In the genomic region with DNA sequence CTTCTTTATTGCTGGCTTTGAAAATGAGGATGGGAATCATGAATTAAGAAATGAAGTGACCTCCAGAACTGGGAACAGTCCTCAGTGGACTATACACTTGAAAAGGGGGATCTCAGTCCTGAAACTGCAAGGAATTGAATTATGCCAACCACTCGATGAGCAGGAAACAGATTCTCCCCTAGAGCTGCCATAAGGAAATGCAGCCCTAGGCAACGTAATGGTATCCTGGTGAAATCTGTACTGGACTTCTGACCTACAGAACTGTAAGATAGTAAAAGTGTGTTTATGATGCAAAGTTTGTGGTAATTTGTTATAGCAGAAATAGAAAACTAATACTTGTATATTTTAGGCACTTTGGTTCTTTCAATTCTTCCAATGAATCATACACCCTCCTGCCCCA, we compare ENCODE assay signal across 25 cellular contexts.
"Had no signal": no experiment of that assay in that cellular context is flagged by ENCODE, and none has a peak within 500 bp of the region (broad histone marks: within the 10 kb centered on the region; RNA-seq: fewer than 3 reads in every experiment).

No MANE protein-coding gene starts in this region.

- H3K4me2 ChIP-seq: hepatocyte had no signal

- H3K27ac Mint-ChIP-seq: mesothelial cell of epicardium; naive thymus-derived CD4-positive, alpha-beta T cell; nephron; stimulated activated naive B cell treated with anti-CD40 and anti-IgM and Interleukin-4, amounts not matched to agents 10 μg/mL and 1 μg/mL and 100 μg/mL, for 72 hours; stimulated activated naive CD8-positive, alpha-beta T cell treated with anti-CD3 and anti-CD28 coated beads, Interleukin-15, amount 100 ng/mL, for 72 hours had no signal

- ATAC-seq: foreskin keratinocyte; gastroesophageal sphincter; heart left ventricle; left lung; naive thymus-derived CD4-positive, alpha-beta T cell; psoas muscle; right cardiac atrium; stimulated activated naive B cell treated with anti-CD40 and anti-IgM and Interleukin-4, amounts not matched to agents 10 μg/mL and 1 μg/mL and 100 μg/mL, for 72 hours; stimulated activated naive CD8-positive, alpha-beta T cell treated with anti-CD3 and anti-CD28 coated beads, Interleukin-15, amount 100 ng/mL, for 72 hours had no signal

- H3K36me3 Mint-ChIP-seq: mesothelial cell of epicardium; naive thymus-derived CD4-positive, alpha-beta T cell; stimulated activated naive B cell treated with anti-CD40 and anti-IgM and Interleukin-4, amounts not matched to agents 10 μg/mL and 1 μg/mL and 100 μg/mL, for 72 hours had no signal

- H3K9me3 ChIP-seq: esophagus muscularis mucosa, gastroesophageal sphincter, heart left ventricle, left lung, psoas muscle, suprapubic skin, vagina had no signal

- H3K36me3 ChIP-seq: esophagus muscularis mucosa, gastroesophageal sphincter, heart left ventricle, left lung, suprapubic skin, vagina had no signal

- H3K27me3 Mint-ChIP-seq: stimulated activated naive B cell treated with anti-CD40 and anti-IgM and Interleukin-4, amounts not matched to agents 10 μg/mL and 1 μg/mL and 100 μg/mL, for 72 hours; stimulated activated naive CD8-positive, alpha-beta T cell treated with anti-CD3 and anti-CD28 coated beads, Interleukin-15, amount 100 ng/mL, for 72 hours had no signal

- FAIRE-seq: colon, endothelial cell of umbilical vein, kidney had no signal

- DNase-seq: effector CD8-positive, alpha-beta T cell; foreskin keratinocyte; heart left ventricle; kidney; mesenchymal stem cell; naive thymus-derived CD4-positive, alpha-beta T cell; nucleus accumbens; psoas muscle; right cardiac atrium; stimulated activated CD4-positive, alpha-beta T cell treated with anti-CD3 and anti-CD28 coated beads, Interleukin-15, amount 100 ng/mL, for 24 hours; stimulated activated CD4-positive, alpha-beta T cell treated with anti-CD3 and anti-CD28 coated beads, Interleukin-2, amount 100 ng/mL, for 48 hours; stimulated activated naive B cell treated with anti-CD40 and anti-IgM and Interleukin-4, amounts not matched to agents 10 μg/mL and 1 μg/mL and 100 μg/mL, for 72 hours; stimulated activated naive CD8-positive, alpha-beta T cell treated with anti-CD3 and anti-CD28 coated beads, Interleukin-15, amount 100 ng/mL, for 72 hours; trophoblast cell had no signal

- H3K4me1 ChIP-seq: esophagus muscularis mucosa, foreskin keratinocyte, gastroesophageal sphincter, heart left ventricle, left lung, psoas muscle, suprapubic skin, vagina had no signal

- H3K27ac ChIP-seq: esophagus muscularis mucosa, foreskin keratinocyte, gastroesophageal sphincter, heart left ventricle, hepatocyte, left lung, psoas muscle, skin epidermis, suprapubic skin, vagina had no signal

- H3K4me3 ChIP-seq: esophagus muscularis mucosa, gastroesophageal sphincter, heart left ventricle, hepatocyte, left lung, psoas muscle, skin epidermis, suprapubic skin, vagina had no signal

- H3K4me3 Mint-ChIP-seq: mesothelial cell of epicardium; naive thymus-derived CD4-positive, alpha-beta T cell; nephron; stimulated activated naive B cell treated with anti-CD40 and anti-IgM and Interleukin-4, amounts not matched to agents 10 μg/mL and 1 μg/mL and 100 μg/mL, for 72 hours; stimulated activated naive CD8-positive, alpha-beta T cell treated with anti-CD3 and anti-CD28 coated beads, Interleukin-15, amount 100 ng/mL, for 72 hours had no signal

- H3K4me1 Mint-ChIP-seq: mesothelial cell of epicardium; naive thymus-derived CD4-positive, alpha-beta T cell; nephron; stimulated activated naive B cell treated with anti-CD40 and anti-IgM and Interleukin-4, amounts not matched to agents 10 μg/mL and 1 μg/mL and 100 μg/mL, for 72 hours; stimulated activated naive CD8-positive, alpha-beta T cell treated with anti-CD3 and anti-CD28 coated beads, Interleukin-15, amount 100 ng/mL, for 72 hours had no signal
